In genomic region chr1:89761901-89762300, GRCh38 we compare ENCODE assay signal across 12 cellular contexts. TPM values are rescaled to one million over a fixed set of nuclear protein-coding genes. Genes with fewer than 3 reads are reported as not detected.
A peak's percentile ranks its signal among the peaks of the same experiment; 100 is the strongest.
DNase-seq lines count a peak whose midpoint lies in the region; ATAC-seq, FAIRE-seq and TF ChIP-seq lines count a peak whose summit lies in the region.
"Had no signal": no experiment of that assay in that cellular context is flagged by ENCODE, and none has a peak within 500 bp of the region (broad histone marks: within the 10 kb centered on the region; RNA-seq: fewer than 3 reads in every experiment).

No MANE protein-coding gene starts in this region.

- H3K4me1 Mint-ChIP-seq in activated T-cell treated with anti-CD3 and anti-CD28 coated beads, Interleukin-2, amount 50 U/mL, for 4 hours (ENCODE audit: low read depth), result peaks cover 65% of the 10 kb centered on the region
- peaks cover 40 to 55% of the 10 kb centered on the region in 2 donors for H3K4me1 Mint-ChIP-seq in stimulated activated naive B cell treated with anti-CD40 and anti-IgM and Interleukin-4, amounts not matched to agents 10 μg/mL and 1 μg/mL and 100 μg/mL, for 72 hours

- H3K9me1 ChIP-seq in endothelial cell of umbilical vein (replicated peaks; ENCODE audit: control insufficient read depth, extremely low read depth, insufficient read depth, low read length), result no peaks in the 10 kb centered on the region

- no peaks in the 10 kb centered on the region for H3K27me3 ChIP-seq in PC-3 (ENCODE audit: low read length)
- no peaks in the 10 kb centered on the region for H3K27me3 ChIP-seq in endothelial cell of umbilical vein (ENCODE audit: control insufficient read depth in 2 of 2, insufficient read depth in 2 of 2, low read length in 2 of 2)
- no peaks in the 10 kb centered on the region for H3K27me3 ChIP-seq in spleen (replicated peaks in 1 of 7)
- H3K27me3 ChIP-seq in left lung, result no peaks in the 10 kb centered on the region
- H3K27me3 ChIP-seq: ovary had no signal

- peak overlapping the region; percentile 89; the same call in 1 of the 2 replicates for H2AFZ ChIP-seq in PC-3 (ENCODE audit: low read length)
- no peak overlapping the region for H2AFZ ChIP-seq in endothelial cell of umbilical vein (ENCODE audit: low read depth, low read length)

- no peaks in the 10 kb centered on the region for H3K9me3 Mint-ChIP-seq in activated T-cell treated with anti-CD3 and anti-CD28 coated beads, Interleukin-2, amount 50 U/mL, for 4 hours
- H3K9me3 Mint-ChIP-seq in stimulated activated naive B cell treated with anti-CD40 and anti-IgM and Interleukin-4, amounts not matched to agents 10 μg/mL and 1 μg/mL and 100 μg/mL, for 72 hours, result no peaks in the 10 kb centered on the region
- H3K9me3 Mint-ChIP-seq: IgD-negative memory B cell had no signal

- H4K20me1 ChIP-seq in PC-3 (ENCODE audit: low read length) (no peaks in the 10 kb centered on the region), endothelial cell of umbilical vein (replicated peaks; ENCODE audit: control insufficient read depth, extremely low read depth, insufficient read depth, low read length) (no peaks in the 10 kb centered on the region)

- dilution Hi-C loops in endothelial cell of umbilical vein (cut with MboI; ENCODE audit: extremely low pct_ligation_motif_present, low sequenced_read_pairs), result no loop called here

- H3K79me2 ChIP-seq in PC-3 (ENCODE audit: low read length), result no peaks in the 10 kb centered on the region
- no peaks in the 10 kb centered on the region for H3K79me2 ChIP-seq in endothelial cell of umbilical vein (ENCODE audit: control insufficient read depth, insufficient read depth, low read length)

- intact Hi-C loops in PC-3 (cut with micrococcal nuclease), result loop anchor here (2.0 to 10.0 kb wide), 3 partner anchors 40 to 245 kb away; no protein-coding TSS in a partner anchor
- intact Hi-C loops in endothelial cell of umbilical vein (cut with micrococcal nuclease), result loop anchor here (1.0 to 2.0 kb wide), 4 partner anchors 41 to 237 kb away; partner anchors contain the start of gene LRRC8B
- intact Hi-C loops in spleen (cut with DNase I; ENCODE audit: low total_unique reads), result loop anchor here (2.0 to 5.0 kb wide), 2 partner anchors 129 to 280 kb away; partner anchors contain the start of gene LRRC8C
- intact Hi-C loops in left lung (cut with DNase I), result loop anchor here in 1 of 2 donors (5.0 to 10.0 kb wide), 2 partner anchors 130 to 277 kb away; partner anchors contain the start of gene LRRC8C

- no peaks in the 10 kb centered on the region for H3F3A ChIP-seq in PC-3 (ENCODE audit: low read length, unreplicated experiment)

- H3K4me3 Mint-ChIP-seq in activated T-cell treated with anti-CD3 and anti-CD28 coated beads, Interleukin-2, amount 50 U/mL, for 4 hours, result peak overlapping the region; percentile 80
- peak overlapping the region; percentile 4 to 20 for H3K4me3 Mint-ChIP-seq in stimulated activated naive B cell treated with anti-CD40 and anti-IgM and Interleukin-4, amounts not matched to agents 10 μg/mL and 1 μg/mL and 100 μg/mL, for 72 hours

- no peaks in the 10 kb centered on the region for H3K27me3 Mint-ChIP-seq in activated T-cell treated with anti-CD3 and anti-CD28 coated beads, Interleukin-2, amount 50 U/mL, for 4 hours (ENCODE audit: low read depth)
- peaks cover 0 to 5% of the 10 kb centered on the region in 2 donors for H3K27me3 Mint-ChIP-seq in stimulated activated naive B cell treated with anti-CD40 and anti-IgM and Interleukin-4, amounts not matched to agents 10 μg/mL and 1 μg/mL and 100 μg/mL, for 72 hours
- H3K27me3 Mint-ChIP-seq: IgD-negative memory B cell had no signal

- no peak for ATAC-seq in activated T-cell treated with anti-CD3 and anti-CD28 coated beads, Interleukin-2, amount 50 U/mL, for 4 hours
- ATAC-seq in PC-3, result no peak
- ATAC-seq in stimulated activated naive B cell treated with anti-CD40 and anti-IgM and Interleukin-4, amounts not matched to agents 10 μg/mL and 1 μg/mL and 100 μg/mL, for 72 hours (replicated peaks), result no peak
- no peak for ATAC-seq in left lung

- POLR2A ChIA-PET in PC-3 (lab: Charles Lee; ENCODE audit: unreplicated experiment) (interaction anchor here (0.5 kb wide), 1 partner anchor 109 kb away, joined by 3 read pairs; no protein-coding TSS in a partner anchor), endothelial cell of umbilical vein (lab: Charles Lee) (interaction anchor here (1.7 to 3.3 kb wide), 2 partner anchors 129 to 233 kb away, joined by 3 to 16 read pairs; partner anchors contain the start of genes LRRC8C and ZNF326)

- H3K36me3 Mint-ChIP-seq in activated T-cell treated with anti-CD3 and anti-CD28 coated beads, Interleukin-2, amount 50 U/mL, for 4 hours (ENCODE audit: insufficient read depth), result peaks cover 5% of the 10 kb centered on the region
- peaks cover 0 to 6% of the 10 kb centered on the region in 2 donors for H3K36me3 Mint-ChIP-seq in stimulated activated naive B cell treated with anti-CD40 and anti-IgM and Interleukin-4, amounts not matched to agents 10 μg/mL and 1 μg/mL and 100 μg/mL, for 72 hours
- H3K36me3 Mint-ChIP-seq: IgD-negative memory B cell had no signal

- TF ChIP-seq POLR2A in endothelial cell of umbilical vein (IDR thresholded peaks at IDR 0.05; ENCODE audit: low read depth, low read length) (no peak), spleen (IDR thresholded peaks at IDR 0.05) (no peak)

- no peak overlapping the region for H3K9ac ChIP-seq in PC-3 (ENCODE audit: low read length)
- peak overlapping the region; percentile 39 for H3K9ac ChIP-seq in endothelial cell of umbilical vein (replicated peaks; ENCODE audit: extremely low read depth, insufficient read depth, low read length)

- no peak for DNase-seq in activated T-cell treated with anti-CD3 and anti-CD28 coated beads, Interleukin-2, amount 50 U/mL, for 4 hours
- no peak for DNase-seq in activated T-cell treated with anti-CD3 and anti-CD28 coated beads, Interleukin-2, amount 50 U/mL, for 1 hour
- DNase-seq in PC-3 (no peak), endothelial cell of umbilical vein (ENCODE audit: low read depth, low spot score) (peak; percentile 67), medulla oblongata (ENCODE audit: extremely low spot score) (no peak), spleen (no peak), left lung (no peak)
- DNase-seq in stimulated activated naive B cell treated with anti-CD40 and anti-IgM and Interleukin-4, amounts not matched to agents 10 μg/mL and 1 μg/mL and 100 μg/mL, for 72 hours, result no peak
- DNase-seq: activated CD4-positive, alpha-beta T cell treated with anti-CD3 and anti-CD28 coated beads, Interleukin-2, amount 50 U/mL, for 4 hours had no signal

- peak overlapping the region; percentile 89 for H3K4me2 ChIP-seq in PC-3 (ENCODE audit: low read length)
- peak overlapping the region; percentile 56 for H3K4me2 ChIP-seq in endothelial cell of umbilical vein (ENCODE audit: insufficient read depth, low read length)

- no peak overlapping the region for H3K27ac Mint-ChIP-seq in stimulated activated naive B cell treated with anti-CD40 and anti-IgM and Interleukin-4, amounts not matched to agents 10 μg/mL and 1 μg/mL and 100 μg/mL, for 72 hours

- H3K9me2 ChIP-seq in PC-3 (replicated peaks; ENCODE audit: low read length), result no peaks in the 10 kb centered on the region

- no peak overlapping the region for H3K4me3 ChIP-seq in PC-3 (ENCODE audit: low read length)
- H3K4me3 ChIP-seq in endothelial cell of umbilical vein (replicated peaks in 1 of 3; ENCODE audit: insufficient read depth in 1 of 3, low read depth in 1 of 3, low read length in 3 of 3), result no peak overlapping the region
- H3K4me3 ChIP-seq in spleen, result peak overlapping the region in 2 of 8 donors; percentile 44 to 69
- no peak overlapping the region for H3K4me3 ChIP-seq in left lung

- TF ChIP-seq CTCF in PC-3 (conservative IDR thresholded peaks at IDR 0.05; ENCODE audit: low read depth, low read length), result no peak
- no peak for TF ChIP-seq CTCF in endothelial cell of umbilical vein (IDR thresholded peaks at IDR 0.05; ENCODE audit: extremely low read depth in 1 of 2, insufficient read depth in 1 of 2, low read depth in 1 of 2, low read length in 2 of 2)
- TF ChIP-seq CTCF in spleen (IDR thresholded peaks at IDR 0.05 in 8 of 11, conservative IDR thresholded peaks at IDR 0.05 in 3 of 11), result no peak
- no peak for TF ChIP-seq CTCF in left lung (IDR thresholded peaks at IDR 0.05)

- H3K9me3 ChIP-seq in PC-3 (ENCODE audit: low read length) (no peaks in the 10 kb centered on the region), endothelial cell of umbilical vein (replicated peaks; ENCODE audit: control insufficient read depth, insufficient read depth, low read length) (no peaks in the 10 kb centered on the region), spleen (no peaks in the 10 kb centered on the region), left lung (no peaks in the 10 kb centered on the region)
- H3K9me3 ChIP-seq: ovary had no signal

- no peak for FAIRE-seq in endothelial cell of umbilical vein (lab: Jason Lieb, UNC)
- FAIRE-seq: G401.6 had no signal

- no peaks in the 10 kb centered on the region for H3K36me3 ChIP-seq in PC-3 (ENCODE audit: low read depth, low read length)
- no peaks in the 10 kb centered on the region for H3K36me3 ChIP-seq in endothelial cell of umbilical vein (ENCODE audit: control insufficient read depth in 2 of 2, extremely low read depth in 1 of 2, insufficient read depth in 2 of 2, low read length in 2 of 2)
- no peaks in the 10 kb centered on the region for H3K36me3 ChIP-seq in spleen
- no peaks in the 10 kb centered on the region for H3K36me3 ChIP-seq in left lung
- H3K36me3 ChIP-seq: ovary had no signal

- H3K27ac ChIP-seq in PC-3 (ENCODE audit: low read length) (no peak overlapping the region), endothelial cell of umbilical vein (ENCODE audit: insufficient read depth, low read depth, low read length) (peak overlapping the region; percentile 52), spleen (peak overlapping the region in 4 of 8 donors; percentile 44 to 77 (median 68)), left lung (peak overlapping the region in 1 of 2 donors; percentile 61)
- H3K27ac ChIP-seq: ovary had no signal

- BruUV-seq in PC-3 (replicated peaks; lab: Mats Ljungman, UMichigan) (no TSS peak), endothelial cell of umbilical vein (replicated peaks; lab: Mats Ljungman, UMichigan) (TSS peak; percentile 40)

- H3K4me1 ChIP-seq in PC-3 (ENCODE audit: insufficient read depth, low read length), result peaks cover 10% of the 10 kb centered on the region; the same call in 1 of the 2 replicates
- H3K4me1 ChIP-seq in endothelial cell of umbilical vein (ENCODE audit: control insufficient read depth, extremely low read depth, insufficient read depth, low read length), result peaks cover 57% of the 10 kb centered on the region
- peaks cover 25 to 71% (median 46%) of the 10 kb centered on the region in 6 donors for H3K4me1 ChIP-seq in spleen
- peaks cover 11 to 66% of the 10 kb centered on the region in 2 donors for H3K4me1 ChIP-seq in left lung

- 84 to 96% (median 89%) methylated on average over 3 of the region's 3 CpGs for WGBS in spleen, 5 donors

- CTCF ChIA-PET in PC-3 (lab: Charles Lee), result interaction anchor here (1.2 to 1.5 kb wide), 2 partner anchors 126 to 130 kb away, joined by 3 to 5 read pairs; no protein-coding TSS in a partner anchor
- CTCF ChIA-PET in endothelial cell of umbilical vein (lab: Charles Lee), result interaction anchor here (1.1 to 6.0 kb wide), 20 partner anchors 26 to 304 kb away, joined by 3 to 230 read pairs (median 10); partner anchors contain the start of gene LRRC8C

RNA-seq across cellular contexts. Expression of gene LRRC8D, which starts 58.9 kb away (rescaled TPM):
- 10 to 100 TPM; 42.1 to 56.7 (median 48.0) TPM for total RNA-seq in activated T-cell treated with anti-CD3 and anti-CD28 coated beads, Interleukin-2, amount 50 U/mL, for 4 hours
- total RNA-seq in PC-3 (2014; rRNA removed) (19.6 and 21.8 TPM in 2 replicates), endothelial cell of umbilical vein (23.6 and 37.7 TPM in 2 replicates), spleen (10 to 100 TPM; 27.5 to 42.0 (median 37.0) TPM), left lung (10 to 100 TPM; 14.3 to 23.6 TPM)
- polyA plus RNA-seq in endothelial cell of umbilical vein (31.9 and 32.2 TPM in 2 replicates), spleen (10 to 100 TPM; 12.8 to 14.4 (median 13.6) TPM)
- polyA plus RNA-seq in endothelial cell of umbilical vein (2011; cell fraction: cytosol; rRNA removed), result 36.1 and 36.9 TPM in 2 replicates
- 26.1 and 28.4 TPM in 2 replicates for polyA plus RNA-seq in endothelial cell of umbilical vein (2011; cell fraction: nucleus; rRNA removed)
- polyA plus RNA-seq in endothelial cell of umbilical vein (2012), result 25.2 and 33.0 TPM in 2 replicates
- 46.6 and 60.9 TPM in 2 replicates for polyA minus RNA-seq in endothelial cell of umbilical vein
- polyA minus RNA-seq in endothelial cell of umbilical vein (2011; cell fraction: cytosol; rRNA and poly(A)+ RNA removed), result 47.9 TPM
- polyA minus RNA-seq in endothelial cell of umbilical vein (2011; cell fraction: nucleus; rRNA and poly(A)+ RNA removed), result 21.2 and 26.6 TPM in 2 replicates
